In genomic region chr9:134550081-134550480, GRCh38 we compare ENCODE assay signal across 6 cellular contexts.
A peak's percentile ranks its signal among the peaks of the same experiment; 100 is the strongest.
DNase-seq lines count a peak whose midpoint lies in the region; ATAC-seq, FAIRE-seq and TF ChIP-seq lines count a peak whose summit lies in the region.
"Not testable (repeated sequence)": the region's sequence is repeated elsewhere in the genome, so short reads cannot be mapped to it uniquely, and the experiment has no call there.

No MANE protein-coding gene starts in this region.

- CTCF ChIA-PET in IMR-90 (lab: Yijun Ruan, JAX); HepG2 (lab: Yijun Ruan, JAX; ENCODE audit: low intra/inter-chr PET ratio, low total read pairs): not testable (repeated sequence)

- dilution Hi-C loops in IMR-90 (cut with HindIII; ENCODE audit: low sequenced_read_pairs, unreplicated experiment) = not testable (repeated sequence)

- H3K14ac ChIP-seq in IMR-90 (replicated peaks; ENCODE audit: low read depth, low read length) = not testable (repeated sequence)

- H3K9ac ChIP-seq in IMR-90 (ENCODE audit: low read depth, low read length); HepG2 (ENCODE audit: insufficient read depth, low read depth, low read length): not testable (repeated sequence)

- not testable (repeated sequence) for H3K27ac Mint-ChIP-seq in natural killer cell treated with Interleukin-12 subunit alpha and Interleukin-12 subunit beta and Interleukin-15 and Interleukin-18, amount 100 ng/mL, for 72 hours
- peak overlapping the region; percentile 45 for H3K27ac Mint-ChIP-seq in osteocyte (ENCODE audit: unreplicated experiment)

- not testable (repeated sequence) for H4K5ac ChIP-seq in IMR-90 (ENCODE audit: low read depth, low read length)

- 0 out of 3 replicates have a peak overlapping the region, but pooled peaks have one; percentile 6 for H2BK15ac ChIP-seq in IMR-90 (ENCODE audit: low read depth, low read length)

- FAIRE-seq in HepG2 (lab: Jason Lieb, UNC) = not testable (repeated sequence)

- not testable (repeated sequence) for H3K27ac ChIP-seq in IMR-90 (ENCODE audit: insufficient read depth, low read length); left ventricle myocardium inferior (replicated peaks); HepG2 (ENCODE audit: extremely low read length, insufficient read depth, low read length)

- not testable (repeated sequence) for H3K4ac ChIP-seq in IMR-90 (ENCODE audit: low read depth, low read length)

- H3K27me3 ChIP-seq in IMR-90 (ENCODE audit: control insufficient read depth, insufficient read depth, low read length) = not testable (repeated sequence)
- H3K27me3 ChIP-seq in left ventricle myocardium inferior (ENCODE audit: low read depth) (peaks cover 87% of the 10 kb centered on the region), HepG2 (ENCODE audit: control insufficient read depth in 1 of 2, insufficient read depth in 2 of 2, low read length in 2 of 2) (peaks cover 11 to 80% of the 10 kb centered on the region in 2 experiments; a peak in 4 of 5 replicates)

- not testable (repeated sequence) for H3K9me3 ChIP-seq in IMR-90 (ENCODE audit: control insufficient read depth, insufficient read depth, low read length); left ventricle myocardium inferior (replicated peaks); HepG2 (ENCODE audit: low read length)

- H3K23ac ChIP-seq in IMR-90 (ENCODE audit: low read depth, low read length) = not testable (repeated sequence)

- not testable (repeated sequence) for TF ChIP-seq CTCF in IMR-90 (conservative IDR thresholded peaks at IDR 0.05; ENCODE audit: low read depth, low read length); left ventricle myocardium inferior (IDR thresholded peaks at IDR 0.05; ENCODE audit: borderline replicate concordance); HepG2 (CRISPR knock-in tag; IDR thresholded peaks at IDR 0.05); osteocyte (IDR thresholded peaks at IDR 0.05)

- not testable (repeated sequence) for H2AK5ac ChIP-seq in IMR-90 (ENCODE audit: low read depth, low read length)

- not testable (repeated sequence) for H3K9me3 Mint-ChIP-seq in natural killer cell treated with Interleukin-12 subunit alpha and Interleukin-12 subunit beta and Interleukin-15 and Interleukin-18, amount 100 ng/mL, for 72 hours; osteocyte (ENCODE audit: unreplicated experiment)

- H3K79me2 ChIP-seq in HepG2 (ENCODE audit: insufficient read depth, low read length) = not testable (repeated sequence)

- H3K36me3 Mint-ChIP-seq in natural killer cell treated with Interleukin-12 subunit alpha and Interleukin-12 subunit beta and Interleukin-15 and Interleukin-18, amount 100 ng/mL, for 72 hours; osteocyte (ENCODE audit: unreplicated experiment): not testable (repeated sequence)

- BruUV-seq in IMR-90 (replicated peaks; lab: Mats Ljungman, UMichigan); HepG2 (replicated peaks; lab: Mats Ljungman, UMichigan): not testable (repeated sequence)

- H3K79me1 ChIP-seq in IMR-90 (ENCODE audit: low read depth in 1 of 2, low read length in 2 of 2) = not testable (repeated sequence)

- POLR2A ChIA-PET in IMR-90 (lab: Charles Lee; ENCODE audit: unreplicated experiment); HepG2 (lab: Yijun Ruan, JAX): not testable (repeated sequence)

- not testable (repeated sequence) for TF ChIP-seq POLR2A in IMR-90 (IDR thresholded peaks at IDR 0.05; ENCODE audit: low read depth, low read length); HepG2 (IDR thresholded peaks at IDR 0.05; ENCODE audit: insufficient read depth in 1 of 2, low read depth in 2 of 2, low read length in 2 of 2)

- not testable (repeated sequence) for H2BK120ac ChIP-seq in IMR-90 (ENCODE audit: low read depth, low read length)

- not testable (repeated sequence) for H3K27me3 Mint-ChIP-seq in natural killer cell treated with Interleukin-12 subunit alpha and Interleukin-12 subunit beta and Interleukin-15 and Interleukin-18, amount 100 ng/mL, for 72 hours; osteocyte (ENCODE audit: unreplicated experiment)

- H3K9me1 ChIP-seq in IMR-90 (ENCODE audit: insufficient read depth, low read length) = peaks cover 14% of the 10 kb centered on the region

- not testable (repeated sequence) for H3K56ac ChIP-seq in IMR-90 (ENCODE audit: extremely low read depth, insufficient read depth, low read length)

- in situ Hi-C loops in IMR-90 (cut with MboI; ENCODE audit: low sequenced_read_pairs); HepG2 (cut with HindIII; ENCODE audit: extremely low pct_ligation_motif_present, low pct_unique_long_range_greater_than_20kb): not testable (repeated sequence)

- not testable (repeated sequence) for H4K20me1 ChIP-seq in IMR-90 (ENCODE audit: insufficient read depth, low read length); HepG2 (ENCODE audit: insufficient read depth, low read length)

- H4K8ac ChIP-seq in IMR-90 (ENCODE audit: low read depth in 2 of 2, low read length in 2 of 2) = not testable (repeated sequence)

- not testable (repeated sequence) for H2AFZ ChIP-seq in IMR-90 (replicated peaks; ENCODE audit: low read length, poor library complexity); HepG2 (ENCODE audit: low read length)

- ATAC-seq in IMR-90 (ENCODE audit: low read depth); HepG2; natural killer cell treated with Interleukin-12 subunit alpha and Interleukin-12 subunit beta and Interleukin-15 and Interleukin-18, amount 100 ng/mL, for 72 hours; sciatic nerve: not testable (repeated sequence)

- peak overlapping the region; percentile 76; the same call in 1 of the 2 replicates for H2BK20ac ChIP-seq in IMR-90 (ENCODE audit: low read depth, low read length)

- intact Hi-C loops in IMR-90 (cut with micrococcal nuclease) = loop anchor here (5.0 kb wide), 1 partner anchor 92 kb away; the partner anchor contains the start of gene COL5A1
- intact Hi-C loops in left ventricle myocardium inferior (cut with micrococcal nuclease); HepG2 (cut with micrococcal nuclease; ENCODE audit: unreplicated experiment); sciatic nerve (cut with DNase I): not testable (repeated sequence)

- WGBS in IMR-90 (ENCODE audit: extremely low coverage in 2 of 2, insufficient read length in 1 of 2), 2 experiments = no CpG with 5 or more reads among the region's 7 CpGs
- 82% methylated on average over 7 of the region's 7 CpGs for WGBS in HepG2 (ENCODE audit: low lambda C conversion rate)

- not testable (repeated sequence) for H3K36me3 ChIP-seq in IMR-90 (ENCODE audit: control insufficient read depth, insufficient read depth, low read length); left ventricle myocardium inferior; HepG2 (replicated peaks in 1 of 2; ENCODE audit: control insufficient read depth in 1 of 2, insufficient read depth in 2 of 2, low read length in 2 of 2)

- not testable (repeated sequence) for H3K4me2 ChIP-seq in IMR-90 (ENCODE audit: low read depth, low read length); HepG2 (ENCODE audit: low read depth, low read length)

- not testable (repeated sequence) for TF ChIP-seq RAD21 in IMR-90 (IDR thresholded peaks at IDR 0.05; ENCODE audit: low read length); HepG2 (CRISPR knock-in tag; IDR thresholded peaks at IDR 0.05)

- H3K4me3 ChIP-seq in IMR-90 (ENCODE audit: insufficient read depth, low read depth, low read length); left ventricle myocardium inferior; HepG2 (replicated peaks in 1 of 3; ENCODE audit: insufficient read depth in 1 of 3, low read depth in 2 of 3, low read length in 3 of 3): not testable (repeated sequence)

- H3K4me1 Mint-ChIP-seq in natural killer cell treated with Interleukin-12 subunit alpha and Interleukin-12 subunit beta and Interleukin-15 and Interleukin-18, amount 100 ng/mL, for 72 hours (ENCODE audit: low read depth in 2 of 2) = not testable (repeated sequence)
- H3K4me1 Mint-ChIP-seq in osteocyte (ENCODE audit: unreplicated experiment) = peaks cover 73% of the 10 kb centered on the region

- TF ChIP-seq EP300 in HepG2 (IDR thresholded peaks at IDR 0.05; ENCODE audit: low read depth in 2 of 2, low read length in 2 of 2); HepG2 (CRISPR knock-in tag; IDR thresholded peaks at IDR 0.05; ENCODE audit: borderline replicate concordance): not testable (repeated sequence)

- peaks cover 33% of the 10 kb centered on the region for H3K4me1 ChIP-seq in IMR-90 (ENCODE audit: control insufficient read depth, insufficient read depth, low read length)
- peaks cover 35% of the 10 kb centered on the region for H3K4me1 ChIP-seq in left ventricle myocardium inferior
- not testable (repeated sequence) for H3K4me1 ChIP-seq in HepG2 (ENCODE audit: insufficient read depth, low read length)

- DNase-seq in IMR-90; HepG2 (ENCODE audit: low spot score); osteocyte (ENCODE audit: extremely low spot score, unreplicated experiment): not testable (repeated sequence)
- DNase-seq in left ventricle myocardium inferior = peak; percentile 1
- peak; percentile 34 for DNase-seq in natural killer cell treated with Interleukin-12 subunit alpha and Interleukin-12 subunit beta and Interleukin-15 and Interleukin-18, amount 100 ng/mL, for 72 hours (ENCODE audit: low spot score)
- DNase-seq in sciatic nerve (ENCODE audit: low spot score) = peak; percentile 45

- H3K4me3 Mint-ChIP-seq in natural killer cell treated with Interleukin-12 subunit alpha and Interleukin-12 subunit beta and Interleukin-15 and Interleukin-18, amount 100 ng/mL, for 72 hours; osteocyte (ENCODE audit: unreplicated experiment): not testable (repeated sequence)

- not testable (repeated sequence) for H2AK9ac ChIP-seq in IMR-90 (replicated peaks; ENCODE audit: low read depth, low read length, poor library complexity)

- H3K18ac ChIP-seq in IMR-90 (ENCODE audit: low read depth, low read length) = not testable (repeated sequence)

- peak overlapping the region; percentile 41; the same call in 1 of the 2 replicates for H4K91ac ChIP-seq in IMR-90 (ENCODE audit: insufficient read depth, low read depth, low read length)

- H2BK5ac ChIP-seq in IMR-90 (ENCODE audit: low read depth, low read length, poor library complexity, severe bottlenecking) = not testable (repeated sequence)
